10 cellular contexts compared by ENCODE assay signal in genomic region chr19:50204811-50205675, GRCh38. TPM values are rescaled to one million over a fixed set of nuclear protein-coding genes. Genes with fewer than 3 reads are reported as not detected.
DNase-seq lines count a peak whose midpoint lies in the region; ATAC-seq, FAIRE-seq and TF ChIP-seq lines count a peak whose summit lies in the region.
"Had no signal": no experiment of that assay in that cellular context is flagged by ENCODE, and none has a peak within 500 bp of the region (broad histone marks: within the 10 kb centered on the region; RNA-seq: fewer than 3 reads in every experiment).

No MANE protein-coding gene starts in this region.

- no peaks in the 10 kb centered on the region for H3K9me1 ChIP-seq in endothelial cell of umbilical vein (replicated peaks; ENCODE audit: control insufficient read depth, extremely low read depth, insufficient read depth, low read length)

- no peaks in the 10 kb centered on the region for H3K9me3 ChIP-seq in endothelial cell of umbilical vein (replicated peaks; ENCODE audit: control insufficient read depth, insufficient read depth, low read length)
- no peaks in the 10 kb centered on the region for H3K9me3 ChIP-seq in MM.1S (replicated peaks; ENCODE audit: insufficient read depth, low read length)

- peak overlapping the region in 1 of 8 donors; percentile 56 for H3K4me3 Mint-ChIP-seq in naive B cell
- H3K4me3 Mint-ChIP-seq: activated T-cell treated with anti-CD3 and anti-CD28 coated beads, Interleukin-2, amount 50 U/mL, for 4 hours had no signal

- no peak overlapping the region for H3K9ac ChIP-seq in endothelial cell of umbilical vein (replicated peaks; ENCODE audit: extremely low read depth, insufficient read depth, low read length)
- H3K9ac ChIP-seq in MM.1S (ENCODE audit: low read length): no peak overlapping the region

- peaks cover 0 to 8% of the 10 kb centered on the region in 2 donors for H3K36me3 Mint-ChIP-seq in naive B cell

- no peaks in the 10 kb centered on the region for H3K9me2 ChIP-seq in MM.1S (replicated peaks; ENCODE audit: insufficient read depth, low read length)

- H3K27ac Mint-ChIP-seq in naive B cell: no peak overlapping the region

- H3K9me3 Mint-ChIP-seq in naive B cell: peaks cover 3 to 10% (median 4%) of the 10 kb centered on the region in 7 donors
- H3K9me3 Mint-ChIP-seq: activated T-cell treated with anti-CD3 and anti-CD28 coated beads, Interleukin-2, amount 50 U/mL, for 4 hours had no signal

- H3K79me2 ChIP-seq in endothelial cell of umbilical vein (ENCODE audit: control insufficient read depth, insufficient read depth, low read length) (no peaks in the 10 kb centered on the region), MM.1S (ENCODE audit: low read length) (no peaks in the 10 kb centered on the region)

- DNase-seq in DMS153 treated with DMSO at 0.1 percent for 48 hours (lab: John Stamatoyannopoulos, UW; ENCODE audit: unreplicated experiment): peak; percentile 23
- peak; percentile 67 for DNase-seq in NCI-H2029 treated with DMSO at 0.1 percent for 48 hours (lab: John Stamatoyannopoulos, UW)
- no peak for DNase-seq in endothelial cell of umbilical vein (ENCODE audit: low read depth, low spot score)
- peak; percentile 9 for DNase-seq in naive B cell
- no peak for DNase-seq in UCSD-AML1 (lab: John Stamatoyannopoulos, UW; ENCODE audit: unreplicated experiment)
- DNase-seq in HPDE6-E6E7 (ENCODE audit: extremely low spot score): no peak
- DNase-seq in MM.1S: no peak
- DNase-seq: activated T-cell treated with anti-CD3 and anti-CD28 coated beads, Interleukin-2, amount 50 U/mL, for 4 hours had no signal

- dilution Hi-C loops in endothelial cell of umbilical vein (cut with MboI; ENCODE audit: extremely low pct_ligation_motif_present, low sequenced_read_pairs): no loop called here

- TF ChIP-seq CTCF in endothelial cell of umbilical vein (IDR thresholded peaks at IDR 0.05; ENCODE audit: extremely low read depth in 1 of 2, insufficient read depth in 1 of 2, low read depth in 1 of 2, low read length in 2 of 2) (no peak), MM.1S (IDR thresholded peaks at IDR 0.05; ENCODE audit: low read length) (no peak)

- BruUV-seq in endothelial cell of umbilical vein (replicated peaks; lab: Mats Ljungman, UMichigan): no TSS peak

- H3K4me1 ChIP-seq in endothelial cell of umbilical vein (ENCODE audit: control insufficient read depth, extremely low read depth, insufficient read depth, low read length) (no peaks in the 10 kb centered on the region), MM.1S (ENCODE audit: low read length) (no peaks in the 10 kb centered on the region)

- H3K4me2 ChIP-seq in endothelial cell of umbilical vein (ENCODE audit: insufficient read depth, low read length): no peak overlapping the region
- no peak overlapping the region for H3K4me2 ChIP-seq in MM.1S (ENCODE audit: low read depth, low read length)

- peaks cover 33 to 63% (median 62%) of the 10 kb centered on the region in 3 donors for H3K27me3 Mint-ChIP-seq in naive B cell

- H3K27me3 ChIP-seq in endothelial cell of umbilical vein (ENCODE audit: control insufficient read depth in 2 of 2, insufficient read depth in 2 of 2, low read length in 2 of 2): peaks cover 10 to 13% of the 10 kb centered on the region in 2 experiments
- peaks cover 66% of the 10 kb centered on the region for H3K27me3 ChIP-seq in MM.1S (replicated peaks; ENCODE audit: insufficient read depth, low read length)

- H3F3A ChIP-seq in MM.1S (ENCODE audit: insufficient read depth, low read length): no peaks in the 10 kb centered on the region

- H3K4me3 ChIP-seq in endothelial cell of umbilical vein (replicated peaks in 1 of 3; ENCODE audit: insufficient read depth in 1 of 3, low read depth in 1 of 3, low read length in 3 of 3) (no peak overlapping the region), MM.1S (ENCODE audit: low read length) (no peak overlapping the region)

- intact Hi-C loops in endothelial cell of umbilical vein (cut with micrococcal nuclease): no loop called here

- H2AFZ ChIP-seq in endothelial cell of umbilical vein (ENCODE audit: low read depth, low read length): no peak overlapping the region
- H2AFZ ChIP-seq in MM.1S (ENCODE audit: low read length): no peak overlapping the region

- peaks cover 0 to 10% (median 0%) of the 10 kb centered on the region in 3 donors for H3K4me1 Mint-ChIP-seq in naive B cell

- H3K27ac ChIP-seq in endothelial cell of umbilical vein (ENCODE audit: insufficient read depth, low read depth, low read length) (no peak overlapping the region), MM.1S (ENCODE audit: low read length) (no peak overlapping the region)

- no peaks in the 10 kb centered on the region for H4K20me1 ChIP-seq in endothelial cell of umbilical vein (replicated peaks; ENCODE audit: control insufficient read depth, extremely low read depth, insufficient read depth, low read length)
- H4K20me1 ChIP-seq in MM.1S (ENCODE audit: insufficient read depth, low read length): no peaks in the 10 kb centered on the region

- no peak for FAIRE-seq in endothelial cell of umbilical vein (lab: Jason Lieb, UNC)

- CTCF ChIA-PET in endothelial cell of umbilical vein (lab: Charles Lee): no interaction called here

- POLR2A ChIA-PET in endothelial cell of umbilical vein (lab: Charles Lee): no interaction called here

- no peak for TF ChIP-seq POLR2A in endothelial cell of umbilical vein (IDR thresholded peaks at IDR 0.05; ENCODE audit: low read depth, low read length)

- H3K36me3 ChIP-seq in endothelial cell of umbilical vein (ENCODE audit: control insufficient read depth in 2 of 2, extremely low read depth in 1 of 2, insufficient read depth in 2 of 2, low read length in 2 of 2) (no peaks in the 10 kb centered on the region), MM.1S (replicated peaks; ENCODE audit: insufficient read depth, low read length) (no peaks in the 10 kb centered on the region)

- ATAC-seq in naive B cell (ENCODE audit: low read depth in 2 of 2) (peak; percentile 85 to 86), GM21619 (IDR thresholded peaks at IDR 0.05; ENCODE audit: unreplicated experiment) (no peak)

TF ChIP-seq in endothelial cell of umbilical vein, 7 proteins besides CTCF, POLR2A, EP300 and RAD21:
- no peak for TF ChIP-seq GATA2 (IDR thresholded peaks at IDR 0.05; ENCODE audit: insufficient read depth, insufficient read length, low read depth, low read length)
- TF ChIP-seq EZH2 (IDR thresholded peaks at IDR 0.05; ENCODE audit: borderline replicate concordance, low read depth, low read length, severe bottlenecking): peak; percentile 39

RNA-seq across cellular contexts. Expression of gene MYH14, which starts 1.6 kb away (rescaled TPM):
- total RNA-seq in endothelial cell of umbilical vein: 0.13 TPM in 1 of 2 replicates, not detected in the other
- 0.05 TPM in 1 of 2 replicates, not detected in the other for polyA plus RNA-seq in endothelial cell of umbilical vein
- polyA plus RNA-seq in endothelial cell of umbilical vein (2011; cell fraction: cytosol; rRNA removed): 0.03 and 0.07 TPM in 2 replicates
- 0.04 and 0.07 TPM in 2 replicates for polyA plus RNA-seq in endothelial cell of umbilical vein (2011; cell fraction: nucleus; rRNA removed)
- 0.17 and 0.42 TPM in 2 replicates for polyA plus RNA-seq in endothelial cell of umbilical vein (2012)
- 0.11 and 0.15 TPM in 2 replicates for polyA minus RNA-seq in endothelial cell of umbilical vein
- polyA minus RNA-seq in endothelial cell of umbilical vein (2011; cell fraction: cytosol; rRNA and poly(A)+ RNA removed): not detected
- 0.10 and 0.14 TPM in 2 replicates for polyA minus RNA-seq in endothelial cell of umbilical vein (2011; cell fraction: nucleus; rRNA and poly(A)+ RNA removed)
- not detected for polyA plus RNA-seq in naive B cell (ENCODE audit: low read depth in 6 of 6)
- total RNA-seq: HT1080 had no signal

RNA-seq across cellular contexts. Expression of gene IZUMO2, which starts 42.0 kb away (rescaled TPM):
- not detected in 2 replicates for total RNA-seq in endothelial cell of umbilical vein
- not detected in 2 replicates for polyA plus RNA-seq in endothelial cell of umbilical vein
- not detected in 2 replicates for polyA plus RNA-seq in endothelial cell of umbilical vein (2011; cell fraction: cytosol; rRNA removed)
- polyA plus RNA-seq in endothelial cell of umbilical vein (2011; cell fraction: nucleus; rRNA removed): not detected in 2 replicates
- not detected in 2 replicates for polyA plus RNA-seq in endothelial cell of umbilical vein (2012)
- polyA minus RNA-seq in endothelial cell of umbilical vein: not detected in 2 replicates
- polyA minus RNA-seq in endothelial cell of umbilical vein (2011; cell fraction: cytosol; rRNA and poly(A)+ RNA removed): not detected
- not detected in 2 replicates for polyA minus RNA-seq in endothelial cell of umbilical vein (2011; cell fraction: nucleus; rRNA and poly(A)+ RNA removed)
- polyA plus RNA-seq in naive B cell (ENCODE audit: low read depth in 6 of 6): not detected
- total RNA-seq: activated T-cell treated with anti-CD3 and anti-CD28 coated beads, Interleukin-2, amount 50 U/mL, for 4 hours; HT1080 had no signal

Comparison
In these comparisons a context has a peak if more than half of its experiments do, and no peak if none do; other contexts are left out.
1. DNase-seq: peak in DMS153 treated with DMSO at 0.1 percent for 48 hours (single experiment), NCI-H2029 treated with DMSO at 0.1 percent for 48 hours (single experiment) and naive B cell (single experiment); none in endothelial cell of umbilical vein (single experiment), UCSD-AML1 (single experiment), HPDE6-E6E7 (single experiment) and MM.1S (single experiment).